11 cellular contexts compared by ENCODE assay signal in genomic region chr5:120632430-120632829, GRCh38.
"Had no signal": no experiment of that assay in that cellular context is flagged by ENCODE, and none has a peak within 500 bp of the region (broad histone marks: within the 10 kb centered on the region; RNA-seq: fewer than 3 reads in every experiment).

No MANE protein-coding gene starts in this region.

- H3K36me3 ChIP-seq: HAP-1 had no signal

- H2AFZ ChIP-seq: GM23248, GM23338 had no signal

- H3K9me3 Mint-ChIP-seq: GM23338, H9, HFFc6 had no signal

- ATAC-seq: GM23338, HCT116 had no signal

- H3K27ac Mint-ChIP-seq: GM23338, H9, HFFc6 had no signal

- FAIRE-seq: H1, H54 had no signal

- H3K9ac ChIP-seq: GM23248 had no signal

- H3K27ac ChIP-seq: GM23248 had no signal

- H3K4me3 ChIP-seq: GM23248, GM23338, HAP-1 had no signal

- H3K4me1 ChIP-seq: HAP-1 had no signal

- H3K4me2 ChIP-seq: GM23338 had no signal

- DNase-seq: GM23248, GOT3, H7, H9, HCEC 1CT, HFFc6 had no signal

- H3K4me3 Mint-ChIP-seq: GM23338, H9, HFFc6 had no signal

- H3K9me3 ChIP-seq: HAP-1 had no signal
